ENCODE assay signal across 8 cellular contexts in genomic region chr6:30357678-30358339, GRCh38. TPM values are rescaled to one million over a fixed set of nuclear protein-coding genes. Genes with fewer than 3 reads are reported as not detected.
DNase-seq lines count a peak whose midpoint lies in the region; ATAC-seq and TF ChIP-seq lines count a peak whose summit lies in the region.

No MANE protein-coding gene starts in this region.

- no peak overlapping the region for H3K4ac ChIP-seq in neuronal stem cell (ENCODE audit: low read length)

- peak overlapping the region; percentile 38 for H3K9ac ChIP-seq in neuronal stem cell (ENCODE audit: low read depth, low read length, poor library complexity)

- no peak overlapping the region for H2BK12ac ChIP-seq in neuronal stem cell (ENCODE audit: low read length)

- no peak overlapping the region for H2AK5ac ChIP-seq in neuronal stem cell (ENCODE audit: low read depth, low read length)

- H3K18ac ChIP-seq in neuronal stem cell (ENCODE audit: low read length), result peak overlapping the region; percentile 85

- 1 to 5% methylated on average over 6 to 10 of the region's 34 CpGs for WGBS in gastroesophageal sphincter (ENCODE audit: low coverage in 1 of 2), 2 donors
- no CpG with 5 or more reads among the region's 34 CpGs for WGBS in neuronal stem cell (ENCODE audit: extremely low coverage in 2 of 2, insufficient read length in 2 of 2, insufficient replicate concordance in 1 of 2), 2 donors
- WGBS in transverse colon (ENCODE audit: low coverage in 1 of 2), 2 donors, result 0 to 18% methylated on average over 3 to 34 of the region's 34 CpGs

- CTCF ChIA-PET in Calu3 (lab: Charles Lee), result no interaction called here
- CTCF ChIA-PET in activated naive CD4-positive, alpha-beta T cell treated with anti-CD3 and anti-CD28 coated beads for 36 hours (lab: Charles Lee), result interaction anchor here (0.6 to 1.5 kb wide), 13 partner anchors 9 to 1616 kb away, joined by 3 to 10 read pairs (median 3); no protein-coding TSS in a partner anchor

- H4K91ac ChIP-seq in neuronal stem cell (ENCODE audit: low read depth, low read length, poor library complexity), result no peak overlapping the region

- in situ Hi-C loops in transverse colon (cut with MboI; ENCODE audit: low pct_ligation_motif_present in 1 of 4, low pct_unique_long_range_greater_than_20kb in 1 of 4, low sequenced_read_pairs in 3 of 4), result no loop called here

- peaks cover 58% of the 10 kb centered on the region for H3K27me3 Mint-ChIP-seq in Calu3 (ENCODE audit: unreplicated experiment)
- peaks cover 37% of the 10 kb centered on the region for H3K27me3 Mint-ChIP-seq in activated naive CD4-positive, alpha-beta T cell treated with anti-CD3 and anti-CD28 coated beads for 36 hours (ENCODE audit: low read depth)

- no peaks in the 10 kb centered on the region for H3K36me3 Mint-ChIP-seq in Calu3 (ENCODE audit: insufficient read depth, unreplicated experiment)
- no peaks in the 10 kb centered on the region for H3K36me3 Mint-ChIP-seq in activated naive CD4-positive, alpha-beta T cell treated with anti-CD3 and anti-CD28 coated beads for 36 hours (ENCODE audit: low read depth)

- H2BK120ac ChIP-seq in neuronal stem cell (ENCODE audit: low read depth, low read length), result no peak overlapping the region

- no peak overlapping the region for H3K27ac Mint-ChIP-seq in Calu3 (ENCODE audit: unreplicated experiment)
- H3K27ac Mint-ChIP-seq in activated naive CD4-positive, alpha-beta T cell treated with anti-CD3 and anti-CD28 coated beads for 36 hours, result no peak overlapping the region

- no peaks in the 10 kb centered on the region for H3K9me3 Mint-ChIP-seq in Calu3 (ENCODE audit: low read depth, unreplicated experiment)
- no peaks in the 10 kb centered on the region for H3K9me3 Mint-ChIP-seq in activated naive CD4-positive, alpha-beta T cell treated with anti-CD3 and anti-CD28 coated beads for 36 hours

- intact Hi-C loops in Calu3 (cut with micrococcal nuclease; ENCODE audit: unreplicated experiment) (loop anchor here (2.0 kb wide), 1 partner anchor 39 kb away; no protein-coding TSS in a partner anchor), transverse colon (cut with DNase I; ENCODE audit: low total_unique reads) (loop anchor here (5.0 kb wide), 1 partner anchor 39 kb away; no protein-coding TSS in a partner anchor)
- intact Hi-C loops in activated naive CD4-positive, alpha-beta T cell treated with anti-CD3 and anti-CD28 coated beads for 36 hours (cut with micrococcal nuclease), result loop anchor here (1.0 to 5.0 kb wide), 2 partner anchors 39 to 94 kb away; no protein-coding TSS in a partner anchor

- H2AFZ ChIP-seq in neuronal stem cell (ENCODE audit: low read length), result peak overlapping the region; percentile 73

- no peaks in the 10 kb centered on the region for H3K36me3 ChIP-seq in gastroesophageal sphincter
- no peaks in the 10 kb centered on the region for H3K36me3 ChIP-seq in neuronal stem cell (replicated peaks in 1 of 2; ENCODE audit: control insufficient read depth in 2 of 2, insufficient read depth in 2 of 2, low read length in 2 of 2)
- no peaks in the 10 kb centered on the region for H3K36me3 ChIP-seq in transverse colon

- no peak overlapping the region for H3K23ac ChIP-seq in neuronal stem cell (ENCODE audit: low read depth, low read length, poor library complexity)

- H3K79me1 ChIP-seq in neuronal stem cell (ENCODE audit: low read depth, low read length), result no peaks in the 10 kb centered on the region

- H3K4me1 ChIP-seq in gastroesophageal sphincter (peaks cover 0 to 12% (median 3%) of the 10 kb centered on the region in 3 donors), neuronal stem cell (ENCODE audit: control insufficient read depth in 2 of 2, insufficient read depth in 1 of 2, low read depth in 1 of 2, low read length in 2 of 2) (no peaks in the 10 kb centered on the region), transverse colon (peaks cover 0 to 11% (median 3%) of the 10 kb centered on the region in 4 donors)

- peak overlapping the region; percentile 62 for H3K4me3 Mint-ChIP-seq in Calu3 (ENCODE audit: low read depth, unreplicated experiment)
- peak overlapping the region; percentile 77 for H3K4me3 Mint-ChIP-seq in activated naive CD4-positive, alpha-beta T cell treated with anti-CD3 and anti-CD28 coated beads for 36 hours

- H3K4me3 ChIP-seq in gastroesophageal sphincter (peak overlapping the region; percentile 29 to 46), neuronal stem cell (ENCODE audit: low read length in 2 of 2) (peak overlapping the region; percentile 22 to 78), transverse colon (peak overlapping the region; percentile 18 to 45 (median 21))

- H2BK5ac ChIP-seq in neuronal stem cell (ENCODE audit: low read length), result no peak overlapping the region

- TF ChIP-seq EP300 in gastroesophageal sphincter (IDR thresholded peaks at IDR 0.05) (no peak), transverse colon (IDR thresholded peaks at IDR 0.05; ENCODE audit: low read depth) (no peak)

- H3K4me1 Mint-ChIP-seq in Calu3 (ENCODE audit: low read depth, unreplicated experiment), result peaks cover 7% of the 10 kb centered on the region
- H3K4me1 Mint-ChIP-seq in activated naive CD4-positive, alpha-beta T cell treated with anti-CD3 and anti-CD28 coated beads for 36 hours (ENCODE audit: low read depth), result peaks cover 4% of the 10 kb centered on the region

- DNase-seq in Calu3 (peak; percentile 61), HuH-7 (ENCODE audit: low spot score) (peak; percentile 30), RKO (ENCODE audit: low spot score) (peak; percentile 58), neuronal stem cell (ENCODE audit: low spot score) (peak; percentile 80), transverse colon (peak; percentile 44)
- DNase-seq in activated naive CD4-positive, alpha-beta T cell treated with anti-CD3 and anti-CD28 coated beads for 36 hours, result peak; percentile 70

- no peak overlapping the region for H4K8ac ChIP-seq in neuronal stem cell (ENCODE audit: low read depth, low read length)

- peak overlapping the region; percentile 51 for H2BK15ac ChIP-seq in neuronal stem cell (ENCODE audit: low read length)

- BruUV-seq in Calu3 (replicated peaks; lab: Mats Ljungman, UMichigan), result no TSS peak

- peaks cover 52% of the 10 kb centered on the region for H3K27me3 ChIP-seq in gastroesophageal sphincter
- H3K27me3 ChIP-seq in neuronal stem cell (ENCODE audit: control insufficient read depth in 3 of 3, insufficient read depth in 3 of 3, low read depth in 1 of 3, low read length in 3 of 3), result peaks cover 0 to 71% (median 9%) of the 10 kb centered on the region in 3 experiments
- peaks cover 82% of the 10 kb centered on the region for H3K27me3 ChIP-seq in transverse colon

- H3K27ac ChIP-seq in gastroesophageal sphincter, result peak overlapping the region in 3 of 4 donors; percentile 56 to 90 (median 84)
- H3K27ac ChIP-seq in neuronal stem cell (replicated peaks; ENCODE audit: low read length), result no peak overlapping the region
- peak overlapping the region; percentile 55 to 81 (median 73) for H3K27ac ChIP-seq in transverse colon

- ATAC-seq in gastroesophageal sphincter (peak; percentile 93), GM19397 (IDR thresholded peaks at IDR 0.05; ENCODE audit: unreplicated experiment) (no peak)

- TF ChIP-seq POLR2A in gastroesophageal sphincter (IDR thresholded peaks at IDR 0.05), result no peak
- TF ChIP-seq POLR2A in transverse colon (IDR thresholded peaks at IDR 0.05), result no peak

- H3K4me2 ChIP-seq in neuronal stem cell (ENCODE audit: insufficient read depth, low read length, poor library complexity, severe bottlenecking), result peak overlapping the region; percentile 77

- TF ChIP-seq CTCF in Calu3 (IDR thresholded peaks at IDR 0.05; ENCODE audit: unreplicated experiment), result peak; percentile 70
- peak; percentile 56 to 77 (median 66) for TF ChIP-seq CTCF in gastroesophageal sphincter (IDR thresholded peaks at IDR 0.05)
- peak; percentile 50 to 77 (median 74) for TF ChIP-seq CTCF in transverse colon (IDR thresholded peaks at IDR 0.05)

- peaks cover 0 to 5% (median 0%) of the 10 kb centered on the region in 3 donors for H3K9me3 ChIP-seq in gastroesophageal sphincter
- H3K9me3 ChIP-seq in neuronal stem cell (replicated peaks in 1 of 2; ENCODE audit: control insufficient read depth in 2 of 2, insufficient read depth in 1 of 2, low read depth in 1 of 2, low read length in 2 of 2), result peaks cover 0 to 3% of the 10 kb centered on the region in 2 donors
- H3K9me3 ChIP-seq in transverse colon, result no peaks in the 10 kb centered on the region

- H3K14ac ChIP-seq in neuronal stem cell (ENCODE audit: low read length), result no peak overlapping the region

RNA-seq across cellular contexts. Expression of gene RPP21, which starts 12.9 kb away (rescaled TPM):
- total RNA-seq in Calu3 (2022) (53.3 and 64.2 TPM in 2 replicates), gastroesophageal sphincter (100 to 1,000 TPM in 1 of 4 donors, 10 to 100 TPM in 3; 60.7 to 137 (median 82.2) TPM), transverse colon (100 to 1,000 TPM in 1 of 4 donors, 10 to 100 TPM in 3; 61.9 to 246 (median 87.5) TPM)
- total RNA-seq in activated naive CD4-positive, alpha-beta T cell treated with anti-CD3 and anti-CD28 coated beads for 36 hours, result 10 to 100 TPM; 44.8 to 45.0 TPM
- 140 TPM for polyA plus RNA-seq in neuronal stem cell (2013, experiment 1 of 2)
- 136 TPM for polyA plus RNA-seq in neuronal stem cell (2013, experiment 2 of 2)

RNA-seq across cellular contexts. Expression of gene TRIM39, which starts 31.1 kb away (rescaled TPM):
- total RNA-seq in Calu3 (2022), result 22.0 and 22.3 TPM in 2 replicates
- 10 to 100 TPM; 14.2 to 14.5 TPM for total RNA-seq in activated naive CD4-positive, alpha-beta T cell treated with anti-CD3 and anti-CD28 coated beads for 36 hours
- 10 to 100 TPM; 18.4 to 24.1 (median 22.6) TPM for total RNA-seq in gastroesophageal sphincter
- polyA plus RNA-seq in neuronal stem cell (2013, experiment 1 of 2), result 8.9 TPM
- 7.8 TPM for polyA plus RNA-seq in neuronal stem cell (2013, experiment 2 of 2)
- 10 to 100 TPM in 2 of 4 donors, 1 to 10 TPM in 2; 7.6 to 19.1 (median 10.8) TPM for total RNA-seq in transverse colon

Comparison
In these comparisons a context has a peak if more than half of its experiments do, and no peak if none do; other contexts are left out.
1. DNase-seq: peak in every context shown above with its lines; median percentile 80 in neuronal stem cell; 70 in activated naive CD4-positive, alpha-beta T cell treated with anti-CD3 and anti-CD28 coated beads for 36 hours; 61 in Calu3; 58 in RKO; 44 in transverse colon; 30 in HuH-7.